In genomic region chr18:74506405-74507119, GRCh38 we compare ENCODE assay signal across 15 cellular contexts. TPM values are rescaled to one million over a fixed set of nuclear protein-coding genes. Genes with fewer than 3 reads are reported as not detected.
DNase-seq lines count a peak whose midpoint lies in the region; ATAC-seq and TF ChIP-seq lines count a peak whose summit lies in the region.
"Had no signal": no experiment of that assay in that cellular context is flagged by ENCODE, and none has a peak within 500 bp of the region (broad histone marks: within the 10 kb centered on the region; RNA-seq: fewer than 3 reads in every experiment).

No MANE protein-coding gene starts in this region.

- H3K79me2 ChIP-seq in GM23338 (replicated peaks; ENCODE audit: insufficient read depth), result peaks cover 12% of the 10 kb centered on the region; the same call in 1 of the 2 replicates
- H3K79me2 ChIP-seq in trophoblast cell (ENCODE audit: control insufficient read depth, insufficient read depth, low read length, poor library complexity), result peaks cover 6% of the 10 kb centered on the region

- no peak overlapping the region for H2AK5ac ChIP-seq in trophoblast cell (ENCODE audit: low read length)

- peak overlapping the region; percentile 65 for H3K27ac Mint-ChIP-seq in GM23338
- H3K27ac Mint-ChIP-seq: activated naive CD8-positive, alpha-beta T cell treated with anti-CD3 and anti-CD28 coated beads, Interleukin-2, amount 50 U/mL, for 24 hours; CD8-positive, alpha-beta T cell had no signal

- H4K12ac ChIP-seq in trophoblast cell (ENCODE audit: low read depth, low read length), result no peak overlapping the region

- H3K36me3 Mint-ChIP-seq in GM23338 (ENCODE audit: low read depth), result peaks cover 92% of the 10 kb centered on the region

- TF ChIP-seq CTCF in GM23338 (conservative IDR thresholded peaks at IDR 0.05; ENCODE audit: low read depth in 2 of 2) (no peak), WERI-Rb-1 (IDR thresholded peaks at IDR 0.05; ENCODE audit: low read depth, low read length) (no peak), fibroblast of pulmonary artery (IDR thresholded peaks at IDR 0.05; ENCODE audit: low read length, missing control alignments) (no peak), left ventricle myocardium inferior (IDR thresholded peaks at IDR 0.05; ENCODE audit: borderline replicate concordance) (no peak)

- no peak overlapping the region for H2BK5ac ChIP-seq in trophoblast cell (ENCODE audit: low read depth, low read length, poor library complexity)

- ATAC-seq in GM23338 (peak; percentile 32; the same call in 2 of the 3 replicates), GM18858 (IDR thresholded peaks at IDR 0.05; ENCODE audit: unreplicated experiment) (no peak)
- ATAC-seq: activated naive CD8-positive, alpha-beta T cell treated with anti-CD3 and anti-CD28 coated beads, Interleukin-2, amount 50 U/mL, for 24 hours; CD8-positive, alpha-beta T cell; gastrocnemius medialis had no signal

- no peak overlapping the region for H3K9ac ChIP-seq in trophoblast cell (ENCODE audit: low read length)

- no peak overlapping the region for H3K14ac ChIP-seq in trophoblast cell (ENCODE audit: low read length)

- peaks cover 2% of the 10 kb centered on the region for H3K79me1 ChIP-seq in trophoblast cell (ENCODE audit: low read length)

- no peak overlapping the region for H2BK12ac ChIP-seq in trophoblast cell (ENCODE audit: low read length)

- no peaks in the 10 kb centered on the region for H3K27me3 ChIP-seq in GM23338 (ENCODE audit: insufficient read depth)
- no peaks in the 10 kb centered on the region for H3K27me3 ChIP-seq in WERI-Rb-1 (ENCODE audit: insufficient read depth, low read depth, severe bottlenecking)
- H3K27me3 ChIP-seq in trophoblast cell (ENCODE audit: insufficient read depth, low read length), result no peaks in the 10 kb centered on the region
- no peaks in the 10 kb centered on the region for H3K27me3 ChIP-seq in left ventricle myocardium inferior (ENCODE audit: low read depth)
- H3K27me3 ChIP-seq: gastrocnemius medialis, SJCRH30, uterus had no signal

- no peaks in the 10 kb centered on the region for H3K9me3 ChIP-seq in WERI-Rb-1 (ENCODE audit: severe bottlenecking)
- no peaks in the 10 kb centered on the region for H3K9me3 ChIP-seq in trophoblast cell (ENCODE audit: insufficient read depth, low read depth, low read length)
- H3K9me3 ChIP-seq in left ventricle myocardium inferior (replicated peaks), result no peaks in the 10 kb centered on the region
- H3K9me3 ChIP-seq: gastrocnemius medialis, SJCRH30, uterus had no signal

- WGBS in trophoblast cell (ENCODE audit: extremely low coverage, insufficient coverage, insufficient read length), result no CpG with 5 or more reads among the region's 14 CpGs

- no peak for DNase-seq in GM23338 (ENCODE audit: low spot score)
- no peak for DNase-seq in WERI-Rb-1
- DNase-seq in fibroblast of pulmonary artery (ENCODE audit: low read depth), result peak; percentile 71
- no peak for DNase-seq in trophoblast cell
- no peak for DNase-seq in activated effector memory CD4-positive, alpha-beta T cell treated with anti-CD3 and anti-CD28 coated beads, Interleukin-2, amount 50 U/mL, for 16 hours
- DNase-seq in left ventricle myocardium inferior, result no peak
- DNase-seq: activated naive CD8-positive, alpha-beta T cell treated with anti-CD3 and anti-CD28 coated beads, Interleukin-2, amount 50 U/mL, for 24 hours; gastrocnemius medialis; NCI-H1092 treated with DMSO at 0.1 percent for 48 hours; SJCRH30; stimulated activated CD4-positive, alpha-beta T cell treated with anti-CD3 and anti-CD28 coated beads, Interleukin-1b, Interleukin-23, amount 100 ng/mL, for 48 hours had no signal

- H2AFZ ChIP-seq in GM23338, result no peak overlapping the region
- H2AFZ ChIP-seq in trophoblast cell (ENCODE audit: insufficient read depth, low read length, poor library complexity), result no peak overlapping the region

- H3K4me1 ChIP-seq in GM23338 (ENCODE audit: insufficient read depth), result no peaks in the 10 kb centered on the region; the same call in 1 of the 2 replicates
- H3K4me1 ChIP-seq in trophoblast cell (ENCODE audit: control insufficient read depth in 1 of 2, insufficient read depth in 2 of 2, low read length in 2 of 2), result peaks cover 0 to 2% of the 10 kb centered on the region in 2 experiments
- H3K4me1 ChIP-seq in left ventricle myocardium inferior, result peaks cover 26% of the 10 kb centered on the region
- H3K4me1 ChIP-seq: gastrocnemius medialis, SJCRH30, uterus had no signal

- H3F3A ChIP-seq in GM23338 (replicated peaks; ENCODE audit: low read depth), result no peaks in the 10 kb centered on the region

- H2BK120ac ChIP-seq in trophoblast cell (ENCODE audit: insufficient read depth, low read length, poor library complexity), result no peak overlapping the region

- peak overlapping the region; percentile 9 for H3K4ac ChIP-seq in trophoblast cell (ENCODE audit: low read depth, low read length)

- intact Hi-C loops in left ventricle myocardium inferior (cut with micrococcal nuclease), result no loop called here

- H4K20me1 ChIP-seq in GM23338 (replicated peaks; ENCODE audit: insufficient read depth), result peaks cover 14% of the 10 kb centered on the region

- H3K4me3 ChIP-seq in GM23338, result no peak overlapping the region
- no peak overlapping the region for H3K4me3 ChIP-seq in WERI-Rb-1 (ENCODE audit: low read depth, low read length)
- H3K4me3 ChIP-seq in fibroblast of pulmonary artery (replicated peaks; ENCODE audit: low read depth, low read length), result no peak overlapping the region
- H3K4me3 ChIP-seq in trophoblast cell (ENCODE audit: low read depth, low read length), result no peak overlapping the region
- no peak overlapping the region for H3K4me3 ChIP-seq in left ventricle myocardium inferior
- H3K4me3 ChIP-seq: gastrocnemius medialis, SJCRH30, uterus had no signal

- no peaks in the 10 kb centered on the region for H3K9me2 ChIP-seq in GM23338 (ENCODE audit: insufficient read depth)

- H4K8ac ChIP-seq in trophoblast cell (ENCODE audit: low read depth, low read length), result no peak overlapping the region

- H3K4me3 Mint-ChIP-seq in GM23338, result peak overlapping the region; percentile 31; the same call in 1 of the 3 replicates
- H3K4me3 Mint-ChIP-seq: activated naive CD8-positive, alpha-beta T cell treated with anti-CD3 and anti-CD28 coated beads, Interleukin-2, amount 50 U/mL, for 24 hours; CD8-positive, alpha-beta T cell had no signal

- H3K18ac ChIP-seq in trophoblast cell (ENCODE audit: low read length), result no peak overlapping the region

- peaks cover 56% of the 10 kb centered on the region for H3K36me3 ChIP-seq in GM23338 (ENCODE audit: insufficient read depth)
- H3K36me3 ChIP-seq in WERI-Rb-1, result peaks cover 89% of the 10 kb centered on the region
- H3K36me3 ChIP-seq in trophoblast cell (ENCODE audit: control insufficient read depth in 1 of 2, insufficient read depth in 2 of 2, low read length in 2 of 2), result peaks cover 69 to 71% of the 10 kb centered on the region in 2 experiments
- peaks cover 98% of the 10 kb centered on the region for H3K36me3 ChIP-seq in left ventricle myocardium inferior
- H3K36me3 ChIP-seq: SJCRH30, uterus had no signal

- H3K27me3 Mint-ChIP-seq in GM23338 (ENCODE audit: insufficient read depth, low read depth, poor library complexity), result peaks cover 2% of the 10 kb centered on the region
- H3K27me3 Mint-ChIP-seq: activated naive CD8-positive, alpha-beta T cell treated with anti-CD3 and anti-CD28 coated beads, Interleukin-2, amount 50 U/mL, for 24 hours had no signal

- H3K27ac ChIP-seq in GM23338 (ENCODE audit: low read depth) (no peak overlapping the region), WERI-Rb-1 (peak overlapping the region; percentile 10; the same call in 1 of the 2 replicates), trophoblast cell (ENCODE audit: low read depth, low read length) (no peak overlapping the region), left ventricle myocardium inferior (replicated peaks) (no peak overlapping the region)
- H3K27ac ChIP-seq: gastrocnemius medialis, SJCRH30, uterus had no signal

- H3K23ac ChIP-seq in trophoblast cell (ENCODE audit: low read length), result no peak overlapping the region

- no peak overlapping the region for H4K91ac ChIP-seq in trophoblast cell (ENCODE audit: low read depth, low read length)

- H3K4me2 ChIP-seq in GM23338, result no peak overlapping the region
- no peak overlapping the region for H3K4me2 ChIP-seq in trophoblast cell (ENCODE audit: low read length)

- H3K9me3 Mint-ChIP-seq in GM23338, result no peaks in the 10 kb centered on the region
- H3K9me3 Mint-ChIP-seq: activated naive CD8-positive, alpha-beta T cell treated with anti-CD3 and anti-CD28 coated beads, Interleukin-2, amount 50 U/mL, for 24 hours; CD8-positive, alpha-beta T cell had no signal

- peaks cover 28% of the 10 kb centered on the region for H3K4me1 Mint-ChIP-seq in GM23338

TF ChIP-seq in GM23338, 12 proteins besides CTCF, POLR2A, EP300 and RAD21 (continues in another document):
- TF ChIP-seq EZH2 (IDR thresholded peaks at IDR 0.05; ENCODE audit: low read depth, unreplicated experiment) (no peak), NANOG (IDR thresholded peaks at IDR 0.05; ENCODE audit: borderline replicate concordance) (no peak), EZH2phosphoT487 (IDR thresholded peaks at IDR 0.05; ENCODE audit: unreplicated experiment) (no peak)

RNA-seq across cellular contexts. Expression of gene CNDP2, which starts 10.4 kb away (rescaled TPM):
- total RNA-seq in GM23338 (2014; rRNA removed; shearing (Covaris generic)), result 172 and 175 TPM in 2 replicates
- polyA plus RNA-seq in GM23338 (2016; fragmentation: Nextera tagmentation; extraction: Ambion mirVana), result 116 and 117 TPM in 2 replicates
- polyA plus RNA-seq in trophoblast cell (2013), result 190 and 204 TPM in 2 replicates
- 71.0 TPM for total RNA-seq in left ventricle myocardium inferior

RNA-seq across cellular contexts. Expression of gene CNDP1, which starts 27.7 kb away (rescaled TPM):
- 0.03 TPM in 1 of 2 replicates, not detected in the other for total RNA-seq in GM23338 (2014; rRNA removed; shearing (Covaris generic))
- polyA plus RNA-seq in GM23338 (2016; fragmentation: Nextera tagmentation; extraction: Ambion mirVana), result 0.11 TPM in 1 of 2 replicates, not detected in the other
- polyA plus RNA-seq in trophoblast cell (2013), result 0.10 and 0.15 TPM in 2 replicates
- total RNA-seq in left ventricle myocardium inferior, result not detected
- total RNA-seq: G401, gastrocnemius medialis, SJCRH30 had no signal

RNA-seq across cellular contexts. Expression of gene DIPK1C, which starts 49.5 kb away (rescaled TPM):
- 0.07 TPM in 1 of 2 replicates, not detected in the other for total RNA-seq in GM23338 (2014; rRNA removed; shearing (Covaris generic))
- not detected in 2 replicates for polyA plus RNA-seq in GM23338 (2016; fragmentation: Nextera tagmentation; extraction: Ambion mirVana)
- not detected in 2 replicates for polyA plus RNA-seq in trophoblast cell (2013)
- 6.4 TPM for total RNA-seq in left ventricle myocardium inferior
- total RNA-seq: CD8-positive, alpha-beta T cell; G401; SJCRH30 had no signal
